In genomic region chrX:39484669-39485068, GRCh38 we compare ENCODE assay signal across 17 cellular contexts.
"Had no signal": no experiment of that assay in that cellular context is flagged by ENCODE, and none has a peak within 500 bp of the region (broad histone marks: within the 10 kb centered on the region; RNA-seq: fewer than 3 reads in every experiment).

No MANE protein-coding gene starts in this region.

- H3K36me3 ChIP-seq: ascending aorta, neutrophil, tibial artery, uterus had no signal

- H3K9me3 ChIP-seq: ascending aorta, neutrophil, tibial artery, uterus had no signal

- H3K4me3 ChIP-seq: ascending aorta, coronary artery, smooth muscle cell, tibial artery, uterus had no signal

- ATAC-seq: activated CD4-positive, alpha-beta T cell treated with anti-CD3 and anti-CD28 coated beads for 36 hours; activated CD8-positive, alpha-beta T cell treated with anti-CD3 and anti-CD28 coated beads, Interleukin-2, amount 10 ng/mL, durations not matched to agents 7 days and 5 days; activated naive CD8-positive, alpha-beta T cell treated with anti-CD3 and anti-CD28 coated beads, Interleukin-2, amount 50 U/mL, for 24 hours; right cardiac atrium; stimulated activated effector memory CD8-positive, alpha-beta T cell treated with anti-CD3 and anti-CD28 coated beads, Interleukin-12 subunit alpha, Interleukin-12 subunit beta, amount 100 ng/mL, for 72 hours had no signal

- H3K4me1 ChIP-seq: ascending aorta, tibial artery, uterus had no signal

- DNase-seq: activated CD4-positive, alpha-beta T cell treated with anti-CD3 and anti-CD28 coated beads for 36 hours; activated CD8-positive, alpha-beta memory T cell treated with anti-CD3 and anti-CD28 coated beads, Interleukin-2, amount 50 U/mL, for 48 hours; activated CD8-positive, alpha-beta T cell treated with anti-CD3 and anti-CD28 coated beads, Interleukin-2, amount 10 ng/mL, durations not matched to agents 7 days and 5 days; activated naive CD4-positive, alpha-beta T cell; activated naive CD8-positive, alpha-beta T cell treated with anti-CD3 and anti-CD28 coated beads, Interleukin-2, amount 50 U/mL, for 24 hours; effector CD8-positive, alpha-beta T cell; foreskin melanocyte; kidney glomerular epithelial cell; T1000; tibial artery; uterus had no signal
